In genomic region chr2:65228249-65228750, GRCh38 we compare ENCODE assay signal across 8 cellular contexts. TPM values are rescaled to one million over a fixed set of nuclear protein-coding genes. Genes with fewer than 3 reads are reported as not detected.
DNase-seq lines count a peak whose midpoint lies in the region; ATAC-seq and TF ChIP-seq lines count a peak whose summit lies in the region.

No MANE protein-coding gene starts in this region.

- no peak for TF ChIP-seq CTCF in retinal pigment epithelial cell (conservative IDR thresholded peaks at IDR 0.05; ENCODE audit: low read depth, low read length)

- H3K4me1 Mint-ChIP-seq in activated naive CD8-positive, alpha-beta T cell (ENCODE audit: low read depth), result peaks cover 42% of the 10 kb centered on the region

- peaks cover 6% of the 10 kb centered on the region for H3K36me3 Mint-ChIP-seq in activated naive CD8-positive, alpha-beta T cell

- no peaks in the 10 kb centered on the region for H3K27me3 Mint-ChIP-seq in activated naive CD8-positive, alpha-beta T cell

- ATAC-seq in GM18498 (IDR thresholded peaks at IDR 0.05; ENCODE audit: unreplicated experiment) (peak; percentile 42), HG02943 (IDR thresholded peaks at IDR 0.05; ENCODE audit: low read depth, unreplicated experiment) (peak; percentile 42), left ventricle myocardium superior (peak; percentile 52)

- intact Hi-C loops in left ventricle myocardium superior (cut with micrococcal nuclease), result no loop called here

- H3K27ac Mint-ChIP-seq in activated naive CD8-positive, alpha-beta T cell, result peak overlapping the region; percentile 97

- DNase-seq in AG08395 (ENCODE audit: low spot score), result peak; percentile 26
- peak; percentile 39 for DNase-seq in NCI-H774 (lab: John Stamatoyannopoulos, UW)
- DNase-seq in left ventricle myocardium superior, result no peak
- DNase-seq in retinal pigment epithelial cell (ENCODE audit: low read depth), result peak; percentile 5
- DNase-seq in NCI-H2227 treated with DMSO at 0.1 percent for 48 hours (lab: John Stamatoyannopoulos, UW), result no peak

- H3K4me3 ChIP-seq in retinal pigment epithelial cell (ENCODE audit: low read length), result peak overlapping the region; percentile 99

- H3K4me3 Mint-ChIP-seq in activated naive CD8-positive, alpha-beta T cell, result peak overlapping the region; percentile 99

- H3K9me3 Mint-ChIP-seq in activated naive CD8-positive, alpha-beta T cell (ENCODE audit: low read depth), result no peaks in the 10 kb centered on the region

RNA-seq across cellular contexts. Expression of gene ACTR2, which starts 0.7 kb away (rescaled TPM):
- 109 TPM for total RNA-seq in left ventricle myocardium superior

Comparison
In these comparisons a context has a peak if more than half of its experiments do, and no peak if none do; other contexts are left out.
1. DNase-seq: peak in AG08395 (single experiment), NCI-H774 (single experiment) and retinal pigment epithelial cell (single experiment); none in left ventricle myocardium superior (single experiment) and NCI-H2227 treated with DMSO at 0.1 percent for 48 hours (single experiment).
2. Peak in every context shown above with its lines, with median percentiles within 50 percentile points of each other: ATAC-seq.